1 cellular context compared by ENCODE assay signal in genomic region chr1:109112652-109113285, GRCh38.
A peak's percentile ranks its signal among the peaks of the same experiment; 100 is the strongest.
TF ChIP-seq lines count a peak whose summit lies in the region.

No MANE protein-coding gene starts in this region.

TF ChIP-seq in SK-N-SH, 30 proteins besides CTCF, POLR2A, EP300 and RAD21 (continued from another document):
- TF ChIP-seq PBX3 (IDR thresholded peaks at IDR 0.05) = no peak
- TF ChIP-seq, protein P1, sequence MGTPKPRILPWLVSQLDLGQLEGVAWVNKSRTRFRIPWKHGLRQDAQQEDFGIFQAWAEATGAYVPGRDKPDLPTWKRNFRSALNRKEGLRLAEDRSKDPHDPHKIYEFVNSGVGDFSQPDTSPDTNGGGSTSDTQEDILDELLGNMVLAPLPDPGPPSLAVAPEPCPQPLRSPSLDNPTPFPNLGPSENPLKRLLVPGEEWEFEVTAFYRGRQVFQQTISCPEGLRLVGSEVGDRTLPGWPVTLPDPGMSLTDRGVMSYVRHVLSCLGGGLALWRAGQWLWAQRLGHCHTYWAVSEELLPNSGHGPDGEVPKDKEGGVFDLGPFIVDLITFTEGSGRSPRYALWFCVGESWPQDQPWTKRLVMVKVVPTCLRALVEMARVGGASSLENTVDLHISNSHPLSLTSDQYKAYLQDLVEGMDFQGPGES (IDR thresholded peaks at IDR 0.05; ENCODE audit: low read depth, low read length) = no peak
- peak; percentile 67 for TF ChIP-seq SMC3 (IDR thresholded peaks at IDR 0.05; ENCODE audit: low read depth, low read length)
- peak; percentile 86 for TF ChIP-seq SIN3A (IDR thresholded peaks at IDR 0.05; ENCODE audit: borderline replicate concordance, low read depth, low read length)
- TF ChIP-seq TCF12 (IDR thresholded peaks at IDR 0.05) = no peak
TF ChIP-seq in SK-N-SH: peak in this region for 7.
